ENCODE assay signal across 9 cellular contexts in genomic region chr2:236180831-236181453, GRCh38. TPM values are rescaled to one million over a fixed set of nuclear protein-coding genes. Genes with fewer than 3 reads are reported as not detected.
DNase-seq lines count a peak whose midpoint lies in the region; ATAC-seq, FAIRE-seq and TF ChIP-seq lines count a peak whose summit lies in the region.
"Had no signal": no experiment of that assay in that cellular context is flagged by ENCODE, and none has a peak within 500 bp of the region (broad histone marks: within the 10 kb centered on the region; RNA-seq: fewer than 3 reads in every experiment).

No MANE protein-coding gene starts in this region.

- intact Hi-C loops in GM12878 (cut with micrococcal nuclease; ENCODE audit: unreplicated experiment) = loop anchor here (1.0 to 2.0 kb wide), 2 partner anchors 402 to 414 kb away; no protein-coding TSS in a partner anchor

- no TSS peak for BruUV-seq in GM12878 (replicated peaks; lab: Mats Ljungman, UMichigan)

- no peak overlapping the region for H3K4me3 ChIP-seq in OCI-LY1 (ENCODE audit: low read depth, low read length, poor library complexity, severe bottlenecking)
- H3K4me3 ChIP-seq in GM12878 = no peak overlapping the region
- H3K4me3 ChIP-seq in kidney epithelial cell (ENCODE audit: low read depth, low read length) = no peak overlapping the region
- H3K4me3 ChIP-seq in thoracic aorta = no peak overlapping the region

- no peaks in the 10 kb centered on the region for H3K27me3 ChIP-seq in OCI-LY1 (ENCODE audit: insufficient read depth, low read length)
- H3K27me3 ChIP-seq in GM12878 (replicated peaks in 1 of 2; ENCODE audit: control insufficient read depth in 2 of 2, insufficient read depth in 2 of 2, low read length in 1 of 2) = no peaks in the 10 kb centered on the region; a peak in 1 of 4 replicates
- H3K27me3 ChIP-seq in kidney epithelial cell (ENCODE audit: control insufficient read depth, insufficient read depth, low read length) = peaks cover 5% of the 10 kb centered on the region
- peaks cover 13% of the 10 kb centered on the region for H3K27me3 ChIP-seq in thoracic aorta (replicated peaks; ENCODE audit: insufficient read depth)

- RAD21 ChIA-PET in GM12878 (lab: Charles Lee; ENCODE audit: unreplicated experiment) = interaction anchor here (1.9 to 4.3 kb wide), 2 partner anchors 401 to 415 kb away, joined by 9 to 26 read pairs; no protein-coding TSS in a partner anchor

- 12% methylated on average over 9 of the region's 9 CpGs for WGBS in GM12878 (ENCODE audit: insufficient coverage, insufficient replicate concordance, low lambda C conversion rate, missing lambda C conversion rate)

- H3K27ac ChIP-seq in OCI-LY1 (ENCODE audit: low read depth, low read length, poor library complexity, severe bottlenecking) (no peak overlapping the region), GM12878 (ENCODE audit: control insufficient read depth, insufficient read depth) (no peak overlapping the region), thoracic aorta (no peak overlapping the region)

- H3K4me1 ChIP-seq in OCI-LY1 (ENCODE audit: insufficient read depth, low read length, severe bottlenecking) (no peaks in the 10 kb centered on the region), GM12878 (ENCODE audit: control insufficient read depth, insufficient read depth, low read length) (no peaks in the 10 kb centered on the region), thoracic aorta (ENCODE audit: control insufficient read depth in 1 of 2, low read depth in 2 of 2) (peaks cover 4 to 27% of the 10 kb centered on the region in 2 donors)

- ATAC-seq in GM12878 (peak; percentile 54; the same call in 2 of the 3 replicates), thoracic aorta (ENCODE audit: insufficient number of reproducible peaks, low FRiP score, low read depth) (no peak), GM18907 (IDR thresholded peaks at IDR 0.05; ENCODE audit: unreplicated experiment) (no peak)

- H3K4me2 ChIP-seq in OCI-LY1 (ENCODE audit: low read length) (no peak overlapping the region), GM12878 (ENCODE audit: control insufficient read depth, insufficient read depth) (no peak overlapping the region)

- H3K9me3 ChIP-seq in OCI-LY1 (ENCODE audit: low read length) (no peaks in the 10 kb centered on the region), GM12878 (replicated peaks; ENCODE audit: control insufficient read depth, insufficient read depth, low read length) (no peaks in the 10 kb centered on the region), thoracic aorta (no peaks in the 10 kb centered on the region)

- CTCF ChIA-PET in GM12878 (lab: Yijun Ruan, JAX) = interaction anchor here (0.6 to 6.0 kb wide), 8 partner anchors 8 to 415 kb away, joined by 3 to 84 read pairs (median 5); no protein-coding TSS in a partner anchor

- TF ChIP-seq RAD21 in GM12878 (IDR thresholded peaks at IDR 0.05; ENCODE audit: insufficient read depth, low read depth, low read length) = peak; percentile 65

- no peak for TF ChIP-seq EP300 in GM12878 (IDR thresholded peaks at IDR 0.05; ENCODE audit: borderline replicate concordance in 1 of 2, control insufficient read depth in 1 of 2, low read depth in 2 of 2, low read length in 2 of 2)

- H3K36me3 ChIP-seq in OCI-LY1 (ENCODE audit: insufficient read depth, low read length) (no peaks in the 10 kb centered on the region), GM12878 (ENCODE audit: control insufficient read depth in 2 of 2, insufficient read depth in 2 of 2, low read length in 1 of 2) (no peaks in the 10 kb centered on the region), kidney epithelial cell (ENCODE audit: control insufficient read depth, insufficient read depth, low read length) (no peaks in the 10 kb centered on the region), thoracic aorta (no peaks in the 10 kb centered on the region)

- TF ChIP-seq POLR2A in GM12878 (IDR thresholded peaks at IDR 0.05; ENCODE audit: low read depth, low read length) = no peak

- no peaks in the 10 kb centered on the region for H3F3A ChIP-seq in OCI-LY1 (ENCODE audit: insufficient read depth, low read length)

- no peaks in the 10 kb centered on the region for H4K20me1 ChIP-seq in OCI-LY1 (ENCODE audit: insufficient read depth, low read length)
- no peaks in the 10 kb centered on the region for H4K20me1 ChIP-seq in GM12878 (ENCODE audit: control insufficient read depth, insufficient read depth)

- H3K9ac ChIP-seq in OCI-LY1 (ENCODE audit: low read length) (no peak overlapping the region), GM12878 (ENCODE audit: control insufficient read depth, insufficient read depth, low read length) (no peak overlapping the region)

- peak; percentile 83 for DNase-seq in DMS 273 (lab: John Stamatoyannopoulos, UW; ENCODE audit: unreplicated experiment)
- DNase-seq in HTR-8/SVneo (ENCODE audit: insufficient read length, low spot score) = peak; percentile 82
- no peak for DNase-seq in GM12878 (ENCODE audit: low read depth, low spot score)
- no peak for DNase-seq in kidney epithelial cell (ENCODE audit: low read depth)
- DNase-seq in thoracic aorta (ENCODE audit: low spot score) = no peak
- no peak for DNase-seq in middle frontal gyrus (ENCODE audit: extremely low spot score, low spot score)
- DNase-seq: activated B cell treated with CpG ODN at 0.5 μM for 24 hours had no signal

- H2AFZ ChIP-seq in OCI-LY1 (ENCODE audit: low read length) (no peak overlapping the region), GM12878 (ENCODE audit: control insufficient read depth, low read depth, low read length) (no peak overlapping the region)

- FAIRE-seq in HTR-8/SVneo (lab: Jason Lieb, UNC) (no peak), GM12878 (lab: Jason Lieb, UNC) (peak; percentile 31)

- POLR2A ChIA-PET in GM12878 (lab: Charles Lee) = no interaction called here

- H3K79me2 ChIP-seq in OCI-LY1 (ENCODE audit: insufficient read depth, low read length) (no peaks in the 10 kb centered on the region), GM12878 (ENCODE audit: control insufficient read depth, insufficient read depth, low read length) (no peaks in the 10 kb centered on the region)

- in situ Hi-C loops in GM12878 (cut with MboI) = loop anchor here (5.0 kb wide), 1 partner anchor 409 kb away; no protein-coding TSS in a partner anchor

- no peaks in the 10 kb centered on the region for H3K9me2 ChIP-seq in OCI-LY1 (ENCODE audit: low read depth, low read length)

- SMC1A ChIA-PET in GM12878 (lab: Charles Lee; ENCODE audit: uncharacterized antibody, unreplicated experiment) = interaction anchor here (0.7 to 2.5 kb wide), 5 partner anchors 39 to 421 kb away, joined by 3 to 28 read pairs (median 4); no protein-coding TSS in a partner anchor

- peak; percentile 72 for TF ChIP-seq CTCF in OCI-LY1 (IDR thresholded peaks at IDR 0.05; ENCODE audit: low read length)
- TF ChIP-seq CTCF in GM12878 (IDR thresholded peaks at IDR 0.05 in 2 of 3, conservative IDR thresholded peaks at IDR 0.05 in 1 of 3; ENCODE audit: control insufficient read depth in 2 of 3, extremely low read depth in 1 of 3, insufficient read depth in 1 of 3, low read depth in 3 of 3, low read length in 3 of 3) = peak; percentile 54 to 61 (median 57)
- TF ChIP-seq CTCF in kidney epithelial cell (IDR thresholded peaks at IDR 0.05; ENCODE audit: insufficient read depth, low read length, poor library complexity, severe bottlenecking) = peak; percentile 75
- peak; percentile 53 for TF ChIP-seq CTCF in thoracic aorta (IDR thresholded peaks at IDR 0.05)

TF ChIP-seq in GM12878, 131 proteins besides CTCF, POLR2A, EP300 and RAD21:
- TF ChIP-seq RBBP5 (conservative IDR thresholded peaks at IDR 0.05) = no peak
- peak; percentile 64; the same call in 1 of the 2 replicates for TF ChIP-seq SMC3 (IDR thresholded peaks at IDR 0.05; ENCODE audit: borderline replicate concordance, low read length)
- TF ChIP-seq CEBPZ (IDR thresholded peaks at IDR 0.05; ENCODE audit: low read depth, low read length) = no peak
- TF ChIP-seq BMI1 (IDR thresholded peaks at IDR 0.05; ENCODE audit: borderline replicate concordance) = no peak

RNA-seq across cellular contexts. Expression of gene GBX2, which starts 12.8 kb away (rescaled TPM):
- not detected in 2 replicates for total RNA-seq in GM12878 (2013; cell fraction: nucleolus; rRNA removed)
- total RNA-seq in GM12878 (2014; rRNA removed) (not detected in 2 replicates), GM12878 (2014; rRNA removed; fragmentation: Illumina TruSeq; extraction: Trizol) (not detected in 2 replicates), GM12878 (2021) (not detected in 2 replicates), kidney epithelial cell (0.84 and 3.0 TPM in 2 replicates), thoracic aorta (not detected)
- not detected for polyA plus RNA-seq in GM12878 (2011; ENCODE audit: low read depth)
- polyA plus RNA-seq in GM12878 (2011; rRNA removed) (not detected in 2 replicates), GM12878 (2014; fragmentation: Illumina TruSeq; extraction: Trizol) (not detected in 2 replicates), GM12878 (2014; fragmentation: Nextera tagmentation; extraction: Ambion mirVana) (not detected), GM12878 (2014; rRNA removed) (not detected in 2 replicates), GM12878 (2016; fragmentation: Nextera tagmentation; extraction: Ambion mirVana) (not detected)
- not detected in 2 replicates for polyA plus RNA-seq in GM12878 (2011; cell fraction: cytosol; rRNA removed)
- polyA plus RNA-seq in GM12878 (2011; cell fraction: nucleus; rRNA removed) = not detected in 2 replicates
- polyA plus RNA-seq in GM12878 (2012) = not detected in 2 replicates
- not detected in 2 replicates for polyA minus RNA-seq in GM12878 (2011; rRNA and poly(A)+ RNA removed)
- not detected in 2 replicates for polyA minus RNA-seq in GM12878 (2011; cell fraction: cytosol; rRNA and poly(A)+ RNA removed)
- polyA minus RNA-seq in GM12878 (2011; cell fraction: nucleus; rRNA and poly(A)+ RNA removed) = not detected in 2 replicates
- total RNA-seq: activated B cell treated with CpG ODN at 0.5 μM for 24 hours had no signal

Comparison
In these comparisons a context has a peak if more than half of its experiments do, and no peak if none do; other contexts are left out.
1. DNase-seq: peak in DMS 273 (single experiment) and HTR-8/SVneo (single experiment); none in GM12878 (single experiment), kidney epithelial cell (single experiment), thoracic aorta (single experiment) and middle frontal gyrus (single experiment).
2. Peak in every context shown above with its lines, with median percentiles within 50 percentile points of each other: CTCF ChIP-seq.